Comparison of ENCODE assay signal across 29 cellular contexts in the genomic region with DNA sequence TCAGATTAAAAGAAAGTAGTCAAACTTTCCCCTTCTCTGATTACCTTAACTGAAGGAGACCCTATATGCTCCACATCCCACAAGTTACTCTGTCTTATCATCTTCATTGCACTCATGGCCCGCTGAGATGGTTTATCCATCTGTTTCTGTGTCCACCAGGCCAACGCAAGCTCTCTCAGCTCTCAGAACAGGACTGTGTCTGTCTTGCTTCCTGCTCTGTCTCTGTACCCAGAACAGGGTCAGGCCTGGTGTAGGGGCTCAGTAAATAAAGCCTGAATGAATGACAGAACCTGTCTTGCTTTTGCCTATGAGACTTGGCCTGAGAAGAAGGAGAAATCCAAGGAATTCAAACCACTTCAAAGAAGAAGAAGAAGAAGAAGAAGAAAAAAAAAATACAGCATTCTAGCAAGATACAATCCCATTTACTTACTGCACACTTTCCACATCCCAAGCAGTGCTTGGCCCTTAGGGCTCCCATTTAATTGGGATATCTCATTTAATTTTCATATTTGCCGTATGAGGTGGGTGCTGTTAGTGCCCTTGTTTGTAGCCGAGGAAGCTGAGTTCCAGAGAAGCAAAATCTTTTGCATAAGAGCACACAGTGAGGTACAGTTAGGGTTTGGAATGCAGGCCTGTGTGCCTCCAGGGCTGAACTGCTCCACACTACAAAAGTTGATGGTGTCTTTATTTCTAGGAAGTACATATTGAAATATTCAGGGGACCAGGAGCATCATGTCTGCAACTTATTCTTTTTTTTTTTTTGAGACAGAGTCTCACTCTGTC. TPM values are rescaled to one million over a fixed set of nuclear protein-coding genes. Genes with fewer than 3 reads are reported as not detected.
"Had no signal": no experiment of that assay in that cellular context is flagged by ENCODE, and none has a peak within 500 bp of the region (broad histone marks: within the 10 kb centered on the region; RNA-seq: fewer than 3 reads in every experiment).

No MANE protein-coding gene starts in this region.

- H3K36me3 Mint-ChIP-seq: activated naive CD8-positive, alpha-beta T cell treated with anti-CD3 and anti-CD28 coated beads for 36 hours; immature natural killer cell; natural killer cell; stimulated activated naive B cell treated with anti-CD40 and anti-IgM and Interleukin-4, amounts not matched to agents 10 μg/mL and 1 μg/mL and 100 μg/mL, for 72 hours had no signal

- DNase-seq: activated CD4-positive, alpha-beta T cell treated with anti-CD3 and anti-CD28 coated beads for 48 hours; activated CD4-positive, alpha-beta T cell treated with anti-CD3 and anti-CD28 coated beads, Interleukin-2, amount 50 U/mL, for 48 hours; activated CD8-positive, alpha-beta memory T cell treated with anti-CD3 and anti-CD28 coated beads for 24 hours; activated effector memory CD4-positive, alpha-beta T cell treated with anti-CD3 and anti-CD28 coated beads, Interleukin-2, amount 50 U/mL, for 16 hours; activated naive CD4-positive, alpha-beta T cell treated with anti-CD3 and anti-CD28 coated beads for 36 hours; activated naive CD8-positive, alpha-beta T cell treated with anti-CD3 and anti-CD28 coated beads for 36 hours; brain microvascular endothelial cell; caudate nucleus; hippocampal formation; immature natural killer cell; lower lobe of right lung; natural killer cell; pancreas; retina; stimulated activated CD4-positive, alpha-beta T cell treated with anti-CD3 and anti-CD28 coated beads, Interleukin-15, amount 100 ng/mL, for 24 hours; stimulated activated CD4-positive, alpha-beta T cell treated with anti-CD3 and anti-CD28 coated beads, Interleukin-2, amount 100 ng/mL, for 24 hours; stimulated activated naive B cell treated with anti-CD40 and anti-IgM and Interleukin-4, amounts not matched to agents 10 μg/mL and 1 μg/mL and 100 μg/mL, for 72 hours; SW 1271; T-helper 9 cell had no signal

- ATAC-seq: activated CD4-positive, CD25-positive, alpha-beta regulatory T cell treated with anti-CD3 and anti-CD28 coated beads, Interleukin-2, amount 50 U/mL, for 24 hours; gastroesophageal sphincter; lower lobe of right lung; natural killer cell; pancreas; stimulated activated naive B cell treated with anti-CD40 and anti-IgM and Interleukin-4, amounts not matched to agents 10 μg/mL and 1 μg/mL and 100 μg/mL, for 72 hours had no signal

- H3K4me1 Mint-ChIP-seq: activated naive CD8-positive, alpha-beta T cell treated with anti-CD3 and anti-CD28 coated beads for 36 hours; immature natural killer cell; natural killer cell; stimulated activated naive B cell treated with anti-CD40 and anti-IgM and Interleukin-4, amounts not matched to agents 10 μg/mL and 1 μg/mL and 100 μg/mL, for 72 hours had no signal

- H3K27ac Mint-ChIP-seq: activated naive CD4-positive, alpha-beta T cell treated with anti-CD3 and anti-CD28 coated beads for 36 hours; activated naive CD8-positive, alpha-beta T cell treated with anti-CD3 and anti-CD28 coated beads for 36 hours; activated T-helper 1 cell treated with anti-CD3 and anti-CD28 coated beads, Interleukin-12 subunit alpha, Interleukin-12 subunit beta, Interleukin-2, Interleukin-4 antibody, amounts not matched to agents 30 ng/mL and 10 ng/mL and 1 ng/mL, durations not matched to agents 14 hours and 24 hours and 36 hours; immature natural killer cell; natural killer cell; stimulated activated naive B cell treated with anti-CD40 and anti-IgM and Interleukin-4, amounts not matched to agents 10 μg/mL and 1 μg/mL and 100 μg/mL, for 72 hours; T-helper 1 cell treated with Interleukin-12 subunit alpha and Interleukin-12 subunit beta and Interleukin-4 antibody, amounts not matched to agents 30 μg/mL and 1 μg/mL, for 36 hours had no signal

- H3K4me3 Mint-ChIP-seq: activated naive CD4-positive, alpha-beta T cell treated with anti-CD3 and anti-CD28 coated beads for 36 hours; activated naive CD8-positive, alpha-beta T cell treated with anti-CD3 and anti-CD28 coated beads for 36 hours; activated T-helper 1 cell treated with anti-CD3 and anti-CD28 coated beads, Interleukin-12 subunit alpha, Interleukin-12 subunit beta, Interleukin-2, Interleukin-4 antibody, amounts not matched to agents 30 ng/mL and 10 ng/mL and 1 ng/mL, durations not matched to agents 14 hours and 24 hours and 36 hours; immature natural killer cell; natural killer cell; stimulated activated naive B cell treated with anti-CD40 and anti-IgM and Interleukin-4, amounts not matched to agents 10 μg/mL and 1 μg/mL and 100 μg/mL, for 72 hours; T-helper 1 cell treated with Interleukin-12 subunit alpha and Interleukin-12 subunit beta and Interleukin-4 antibody, amounts not matched to agents 30 μg/mL and 1 μg/mL, for 36 hours had no signal

- H3K27ac ChIP-seq: ascending aorta, brain microvascular endothelial cell, gastroesophageal sphincter, lower lobe of right lung, neutrophil, pancreas, prostate gland, suprapubic skin, VCaP had no signal

- H3K9me3 ChIP-seq: ascending aorta, gastroesophageal sphincter, lower lobe of right lung, neutrophil, pancreas, prostate gland, suprapubic skin, tibial nerve had no signal

- H3K27me3 Mint-ChIP-seq: activated naive CD8-positive, alpha-beta T cell treated with anti-CD3 and anti-CD28 coated beads for 36 hours had no signal

- H3K36me3 ChIP-seq: ascending aorta, brain microvascular endothelial cell, gastroesophageal sphincter, lower lobe of right lung, neutrophil, pancreas, prostate gland, suprapubic skin, tibial nerve had no signal

- H3K27me3 ChIP-seq: ascending aorta, brain microvascular endothelial cell, gastroesophageal sphincter, neutrophil, pancreas, suprapubic skin, tibial nerve had no signal

- H3K9me3 Mint-ChIP-seq: activated naive CD4-positive, alpha-beta T cell treated with anti-CD3 and anti-CD28 coated beads for 36 hours; activated naive CD8-positive, alpha-beta T cell treated with anti-CD3 and anti-CD28 coated beads for 36 hours; activated T-helper 1 cell treated with anti-CD3 and anti-CD28 coated beads, Interleukin-12 subunit alpha, Interleukin-12 subunit beta, Interleukin-2, Interleukin-4 antibody, amounts not matched to agents 30 ng/mL and 10 ng/mL and 1 ng/mL, durations not matched to agents 14 hours and 24 hours and 36 hours; immature natural killer cell; natural killer cell; stimulated activated naive B cell treated with anti-CD40 and anti-IgM and Interleukin-4, amounts not matched to agents 10 μg/mL and 1 μg/mL and 100 μg/mL, for 72 hours; T-helper 1 cell treated with Interleukin-12 subunit alpha and Interleukin-12 subunit beta and Interleukin-4 antibody, amounts not matched to agents 30 μg/mL and 1 μg/mL, for 36 hours had no signal

- H3K4me1 ChIP-seq: pancreas, prostate gland, suprapubic skin had no signal

- H3K4me3 ChIP-seq: ascending aorta, gastroesophageal sphincter, lower lobe of right lung, pancreas, prostate gland, suprapubic skin, tibial nerve had no signal

RNA-seq across cellular contexts. Expression of a gene that starts 15.7 kb away (rescaled TPM):
- total RNA-seq: activated naive CD4-positive, alpha-beta T cell treated with anti-CD3 and anti-CD28 coated beads for 36 hours; activated T-helper 1 cell treated with anti-CD3 and anti-CD28 coated beads, Interleukin-12 subunit alpha, Interleukin-12 subunit beta, Interleukin-2, Interleukin-4 antibody, amounts not matched to agents 30 ng/mL and 10 ng/mL and 1 ng/mL, durations not matched to agents 14 hours and 24 hours and 36 hours had no signal
- polyA plus RNA-seq: immature natural killer cell had no signal
